ENCODE assay signal across 19 cellular contexts in genomic region chr17:43392397-43392796, GRCh38.
"Had no signal": no experiment of that assay in that cellular context is flagged by ENCODE, and none has a peak within 500 bp of the region (broad histone marks: within the 10 kb centered on the region; RNA-seq: fewer than 3 reads in every experiment).

No MANE protein-coding gene starts in this region.

- H3K27ac ChIP-seq: dorsolateral prefrontal cortex, epithelial cell of prostate, left lung, spleen, thoracic aorta, VCaP had no signal

- H3K27me3 Mint-ChIP-seq: activated naive CD4-positive, alpha-beta T cell treated with anti-CD3 and anti-CD28 coated beads, Interleukin-2, amount 50 U/mL, for 24 hours; naive B cell; stimulated activated memory B cell treated with anti-CD40 and anti-IgM and Interleukin-4, amounts not matched to agents 10 μg/mL and 1 μg/mL and 100 μg/mL, for 72 hours; T-helper 17 cell had no signal

- H3K36me3 Mint-ChIP-seq: activated naive CD4-positive, alpha-beta T cell treated with anti-CD3 and anti-CD28 coated beads, Interleukin-2, amount 50 U/mL, for 24 hours; naive B cell; stimulated activated memory B cell treated with anti-CD40 and anti-IgM and Interleukin-4, amounts not matched to agents 10 μg/mL and 1 μg/mL and 100 μg/mL, for 72 hours had no signal

- H3K9me3 ChIP-seq: left lung, mucosa of descending colon, spleen, thoracic aorta had no signal

- H3K27ac Mint-ChIP-seq: activated T-cell treated with anti-CD3 and anti-CD28 coated beads, Interleukin-2, amount 50 U/mL, for 72 hours; stimulated activated memory B cell treated with anti-CD40 and anti-IgM and Interleukin-4, amounts not matched to agents 10 μg/mL and 1 μg/mL and 100 μg/mL, for 72 hours; T-helper 17 cell had no signal

- H3K4me3 ChIP-seq: dorsolateral prefrontal cortex, left lung, mucosa of descending colon, spleen, thoracic aorta had no signal

- DNase-seq: activated CD4-positive, alpha-beta T cell treated with anti-CD3 and anti-CD28 coated beads, Interleukin-2, amount 50 U/mL, for 4 hours; activated CD4-positive, CD25-positive, alpha-beta regulatory T cell treated with anti-CD3 and anti-CD28 coated beads, Interleukin-2, amount 50 U/mL, for 72 hours; activated gamma-delta T cell; activated T-cell treated with anti-CD3 and anti-CD28 coated beads, Interleukin-2, amount 50 U/mL, for 72 hours; amniotic stem cell; dorsolateral prefrontal cortex; foreskin melanocyte; hypothalamus; left lung; naive B cell; spleen; stimulated activated CD4-positive, alpha-beta T cell treated with anti-CD3 and anti-CD28 coated beads, Interleukin-4, amount 100 ng/mL, for 4 hours; T-helper 17 cell had no signal

- H3K36me3 ChIP-seq: left lung, spleen, thoracic aorta had no signal

- H3K9me3 Mint-ChIP-seq: activated naive CD4-positive, alpha-beta T cell treated with anti-CD3 and anti-CD28 coated beads, Interleukin-2, amount 50 U/mL, for 24 hours; activated T-cell treated with anti-CD3 and anti-CD28 coated beads, Interleukin-2, amount 50 U/mL, for 72 hours; naive B cell; stimulated activated memory B cell treated with anti-CD40 and anti-IgM and Interleukin-4, amounts not matched to agents 10 μg/mL and 1 μg/mL and 100 μg/mL, for 72 hours had no signal

- H3K27me3 ChIP-seq: dorsolateral prefrontal cortex, left lung, spleen had no signal

- H3K4me3 Mint-ChIP-seq: activated naive CD4-positive, alpha-beta T cell treated with anti-CD3 and anti-CD28 coated beads, Interleukin-2, amount 50 U/mL, for 24 hours; activated T-cell treated with anti-CD3 and anti-CD28 coated beads, Interleukin-2, amount 50 U/mL, for 72 hours; stimulated activated memory B cell treated with anti-CD40 and anti-IgM and Interleukin-4, amounts not matched to agents 10 μg/mL and 1 μg/mL and 100 μg/mL, for 72 hours; T-helper 17 cell had no signal

- ATAC-seq: activated T-cell treated with anti-CD3 and anti-CD28 coated beads, Interleukin-2, amount 50 U/mL, for 72 hours; left lung; mucosa of descending colon; stimulated activated memory B cell treated with anti-CD40 and anti-IgM and Interleukin-4, amounts not matched to agents 10 μg/mL and 1 μg/mL and 100 μg/mL, for 72 hours; T-helper 17 cell had no signal
